ENCODE assay signal across 2 cellular contexts in the genomic region with DNA sequence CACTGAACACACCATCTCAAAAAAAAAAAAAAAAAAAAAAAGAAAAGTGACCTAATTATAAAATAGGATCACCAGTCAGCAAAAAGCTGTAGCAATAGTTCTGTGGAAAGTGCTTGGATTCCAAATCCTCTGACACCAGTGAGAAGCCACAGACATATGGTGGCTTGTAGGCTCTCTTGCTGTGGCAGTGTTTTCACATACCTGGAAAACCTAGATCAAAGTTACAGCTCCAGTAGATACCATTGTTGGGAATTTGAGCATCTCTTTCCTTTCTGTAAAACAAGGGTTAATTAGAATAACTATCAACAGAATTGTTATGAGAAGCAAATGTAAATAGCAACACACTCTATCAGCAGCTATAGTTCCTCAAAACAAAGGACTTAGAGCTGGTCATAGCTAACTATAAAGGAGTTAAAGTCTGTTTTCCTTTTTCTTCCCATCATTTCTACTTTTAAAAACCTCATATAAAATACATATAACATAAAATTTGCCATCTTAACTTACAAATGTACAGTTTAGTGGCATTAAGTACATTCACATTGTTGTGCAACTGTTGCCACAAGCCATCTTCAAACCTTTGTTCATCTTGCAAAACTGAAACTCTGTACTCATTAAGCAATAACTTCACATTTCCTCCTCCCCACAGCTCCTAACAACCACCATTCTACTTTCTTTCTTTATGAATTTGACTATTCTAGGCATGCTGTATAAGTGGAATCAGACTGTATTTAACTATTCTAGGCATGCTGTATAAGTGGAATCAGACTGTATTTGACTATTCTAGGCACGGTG.
TF ChIP-seq lines count a peak whose summit lies in the region.

No MANE protein-coding gene starts in this region.

TF ChIP-seq in GM23338, 12 proteins besides CTCF, POLR2A, EP300 and RAD21 (continued from another document and continues in another):
- TF ChIP-seq ZNF331 (CRISPR knock-in tag; IDR thresholded peaks at IDR 0.05; ENCODE audit: low read depth) (no peak), JUNB (IDR thresholded peaks at IDR 0.05; ENCODE audit: unreplicated experiment) (no peak), ZNF114 (CRISPR knock-in tag; IDR thresholded peaks at IDR 0.05) (no peak), STAT1 (IDR thresholded peaks at IDR 0.05; ENCODE audit: unreplicated experiment) (no peak), EZH2 (IDR thresholded peaks at IDR 0.05; ENCODE audit: low read depth, unreplicated experiment) (no peak), POLR2AphosphoS5 (IDR thresholded peaks at IDR 0.05; ENCODE audit: low read depth) (no peak), EZH2phosphoT487 (IDR thresholded peaks at IDR 0.05; ENCODE audit: unreplicated experiment) (no peak), NANOG (IDR thresholded peaks at IDR 0.05; ENCODE audit: borderline replicate concordance) (no peak)
- TF ChIP-seq, protein P1, sequence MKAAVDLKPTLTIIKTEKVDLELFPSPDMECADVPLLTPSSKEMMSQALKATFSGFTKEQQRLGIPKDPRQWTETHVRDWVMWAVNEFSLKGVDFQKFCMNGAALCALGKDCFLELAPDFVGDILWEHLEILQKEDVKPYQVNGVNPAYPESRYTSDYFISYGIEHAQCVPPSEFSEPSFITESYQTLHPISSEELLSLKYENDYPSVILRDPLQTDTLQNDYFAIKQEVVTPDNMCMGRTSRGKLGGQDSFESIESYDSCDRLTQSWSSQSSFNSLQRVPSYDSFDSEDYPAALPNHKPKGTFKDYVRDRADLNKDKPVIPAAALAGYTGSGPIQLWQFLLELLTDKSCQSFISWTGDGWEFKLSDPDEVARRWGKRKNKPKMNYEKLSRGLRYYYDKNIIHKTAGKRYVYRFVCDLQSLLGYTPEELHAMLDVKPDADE (IDR thresholded peaks at IDR 0.05): no peak
- TF ChIP-seq, protein P2, sequence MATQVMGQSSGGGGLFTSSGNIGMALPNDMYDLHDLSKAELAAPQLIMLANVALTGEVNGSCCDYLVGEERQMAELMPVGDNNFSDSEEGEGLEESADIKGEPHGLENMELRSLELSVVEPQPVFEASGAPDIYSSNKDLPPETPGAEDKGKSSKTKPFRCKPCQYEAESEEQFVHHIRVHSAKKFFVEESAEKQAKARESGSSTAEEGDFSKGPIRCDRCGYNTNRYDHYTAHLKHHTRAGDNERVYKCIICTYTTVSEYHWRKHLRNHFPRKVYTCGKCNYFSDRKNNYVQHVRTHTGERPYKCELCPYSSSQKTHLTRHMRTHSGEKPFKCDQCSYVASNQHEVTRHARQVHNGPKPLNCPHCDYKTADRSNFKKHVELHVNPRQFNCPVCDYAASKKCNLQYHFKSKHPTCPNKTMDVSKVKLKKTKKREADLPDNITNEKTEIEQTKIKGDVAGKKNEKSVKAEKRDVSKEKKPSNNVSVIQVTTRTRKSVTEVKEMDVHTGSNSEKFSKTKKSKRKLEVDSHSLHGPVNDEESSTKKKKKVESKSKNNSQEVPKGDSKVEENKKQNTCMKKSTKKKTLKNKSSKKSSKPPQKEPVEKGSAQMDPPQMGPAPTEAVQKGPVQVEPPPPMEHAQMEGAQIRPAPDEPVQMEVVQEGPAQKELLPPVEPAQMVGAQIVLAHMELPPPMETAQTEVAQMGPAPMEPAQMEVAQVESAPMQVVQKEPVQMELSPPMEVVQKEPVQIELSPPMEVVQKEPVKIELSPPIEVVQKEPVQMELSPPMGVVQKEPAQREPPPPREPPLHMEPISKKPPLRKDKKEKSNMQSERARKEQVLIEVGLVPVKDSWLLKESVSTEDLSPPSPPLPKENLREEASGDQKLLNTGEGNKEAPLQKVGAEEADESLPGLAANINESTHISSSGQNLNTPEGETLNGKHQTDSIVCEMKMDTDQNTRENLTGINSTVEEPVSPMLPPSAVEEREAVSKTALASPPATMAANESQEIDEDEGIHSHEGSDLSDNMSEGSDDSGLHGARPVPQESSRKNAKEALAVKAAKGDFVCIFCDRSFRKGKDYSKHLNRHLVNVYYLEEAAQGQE (IDR thresholded peaks at IDR 0.05; ENCODE audit: unreplicated experiment): no peak

TF ChIP-seq in IMR-90, 13 proteins besides CTCF, POLR2A, EP300 and RAD21 (continued from another document):
- TF ChIP-seq, protein P3, sequence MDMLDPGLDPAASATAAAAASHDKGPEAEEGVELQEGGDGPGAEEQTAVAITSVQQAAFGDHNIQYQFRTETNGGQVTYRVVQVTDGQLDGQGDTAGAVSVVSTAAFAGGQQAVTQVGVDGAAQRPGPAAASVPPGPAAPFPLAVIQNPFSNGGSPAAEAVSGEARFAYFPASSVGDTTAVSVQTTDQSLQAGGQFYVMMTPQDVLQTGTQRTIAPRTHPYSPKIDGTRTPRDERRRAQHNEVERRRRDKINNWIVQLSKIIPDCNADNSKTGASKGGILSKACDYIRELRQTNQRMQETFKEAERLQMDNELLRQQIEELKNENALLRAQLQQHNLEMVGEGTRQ (IDR thresholded peaks at IDR 0.05; ENCODE audit: low read depth, low read length): no peak
